22 cellular contexts compared by ENCODE assay signal in the genomic region with DNA sequence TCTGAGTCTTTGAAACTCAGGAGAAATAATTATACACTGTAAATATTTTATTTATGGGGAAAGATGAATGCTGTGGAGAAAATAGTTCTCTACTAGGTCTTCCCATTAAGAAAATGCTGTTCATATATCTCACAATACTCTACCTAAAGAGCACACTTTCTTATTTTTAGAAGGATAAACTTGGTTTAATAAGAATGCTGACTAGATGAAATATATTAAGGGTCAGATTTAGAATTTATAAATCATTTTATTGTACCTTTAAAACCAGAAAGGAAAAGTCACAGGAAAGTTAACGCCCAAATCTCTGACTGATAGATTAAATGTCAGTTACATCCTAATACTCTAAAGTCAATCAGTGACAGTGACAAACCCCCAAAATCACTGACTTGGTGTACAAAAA. TPM values are rescaled to one million over a fixed set of nuclear protein-coding genes. Genes with fewer than 3 reads are reported as not detected.
"Had no signal": no experiment of that assay in that cellular context is flagged by ENCODE, and none has a peak within 500 bp of the region (broad histone marks: within the 10 kb centered on the region; RNA-seq: fewer than 3 reads in every experiment).

No MANE protein-coding gene starts in this region.

- H3K9me3 ChIP-seq: SJSA1 had no signal

- H3K4me3 ChIP-seq: SJSA1, SK-N-MC had no signal

- H3K4me2 ChIP-seq: KMS-11 had no signal

- FAIRE-seq: HTR-8/SVneo had no signal

- H3K27ac ChIP-seq: HL-60, KMS-11, SJSA1, SK-N-MC had no signal

- H3K4me1 ChIP-seq: SJSA1 had no signal

- DNase-seq: Kasumi-1, MM.1S, NCI-H1092 treated with DMSO at 0.1 percent for 48 hours, NCI-H1436, NCI-H187, NCI-H2029, NCI-H2081 treated with DMSO at 0.1 percent for 48 hours, NCI-H2171, NCI-H226, NCI-H446, NCI-H510A, NCI-H524 treated with DMSO at 0.1 percent for 48 hours, NCI-H69, NCI-H774, Right ventricle myocardium superior, RPMI8226, SIG-M5 had no signal

RNA-seq across cellular contexts. Expression of gene SLC6A4, which starts 48.7 kb away (rescaled TPM):
- total RNA-seq: SJSA1 had no signal
